8 cellular contexts compared by ENCODE assay signal in the genomic region with DNA sequence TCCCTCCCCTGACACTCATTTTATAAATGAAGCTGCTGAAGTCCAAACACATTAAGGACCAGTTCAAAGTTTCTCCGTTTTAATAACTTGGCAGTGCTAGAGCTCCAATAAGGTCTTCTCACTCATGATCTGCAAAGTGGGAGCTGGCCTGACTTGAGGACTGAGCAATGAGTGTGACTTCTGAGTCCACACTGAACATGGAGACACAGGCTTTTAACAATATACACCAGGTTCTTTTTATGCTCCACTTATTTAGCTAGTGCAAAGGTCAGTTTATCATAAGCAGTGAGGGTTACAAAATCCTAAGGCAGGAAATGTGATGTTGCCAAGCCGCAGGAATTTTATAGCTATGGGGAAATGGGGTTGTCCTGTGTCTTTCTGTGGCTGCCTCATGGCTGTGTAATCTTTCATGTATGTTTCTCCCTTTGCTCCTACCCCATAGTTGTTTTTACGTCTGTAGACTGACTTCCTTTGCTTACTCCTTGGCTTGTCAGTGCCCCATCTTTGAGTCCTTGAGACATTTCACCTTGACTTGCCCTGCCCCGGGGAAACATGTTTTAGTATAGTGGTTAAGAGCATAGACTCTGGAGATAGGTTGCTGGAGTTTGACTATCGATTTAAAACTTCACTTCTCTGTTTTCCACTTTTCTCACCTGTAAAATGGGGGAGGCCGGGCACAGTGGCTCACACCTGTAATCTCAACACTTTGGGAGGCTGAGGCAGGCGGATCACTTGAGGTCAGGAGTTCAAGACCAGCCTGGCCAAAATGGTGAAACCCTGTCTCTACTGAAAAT. TPM values are rescaled to one million over a fixed set of nuclear protein-coding genes. Genes with fewer than 3 reads are reported as not detected.
DNase-seq lines count a peak whose midpoint lies in the region; ATAC-seq and TF ChIP-seq lines count a peak whose summit lies in the region.

No MANE protein-coding gene starts in this region.

- no peak for TF ChIP-seq CTCF in AG04449 (IDR thresholded peaks at IDR 0.05; ENCODE audit: insufficient read depth, low read length, missing control alignments)
- TF ChIP-seq CTCF in brain microvascular endothelial cell (IDR thresholded peaks at IDR 0.05; ENCODE audit: low read depth, low read length, missing control alignments) = no peak
- no peak for TF ChIP-seq CTCF in lower lobe of right lung (IDR thresholded peaks at IDR 0.05)

- H3K4me1 ChIP-seq in lower lobe of right lung = peaks cover 23% of the 10 kb centered on the region

- H3K27me3 ChIP-seq in brain microvascular endothelial cell (replicated peaks) (no peaks in the 10 kb centered on the region), lower lobe of right lung (ENCODE audit: low read depth) (no peaks in the 10 kb centered on the region)

- DNase-seq in AG04449 (ENCODE audit: low read depth, low spot score) (peak; percentile 70), LHCN-M2 (ENCODE audit: low read depth) (peak; percentile 65), brain microvascular endothelial cell (peak; percentile 89), lower lobe of right lung (no peak), T-helper 2 cell (no peak), midbrain (lab: John Stamatoyannopoulos, UW) (no peak), NCI-H748 (lab: John Stamatoyannopoulos, UW; ENCODE audit: unreplicated experiment) (no peak)

- H3K36me3 ChIP-seq in brain microvascular endothelial cell (replicated peaks) (no peaks in the 10 kb centered on the region), lower lobe of right lung (no peaks in the 10 kb centered on the region)

- intact Hi-C loops in lower lobe of right lung (cut with DNase I) = no loop called here

- peak overlapping the region; percentile 40 for H3K27ac ChIP-seq in brain microvascular endothelial cell
- no peak overlapping the region for H3K27ac ChIP-seq in lower lobe of right lung

- H3K9me3 ChIP-seq in lower lobe of right lung = no peaks in the 10 kb centered on the region

- H3K4me3 ChIP-seq in AG04449 (ENCODE audit: low read depth, low read length) (no peak overlapping the region), brain microvascular endothelial cell (ENCODE audit: low read depth, low read length) (no peak overlapping the region), lower lobe of right lung (no peak overlapping the region)

- POLR2A ChIA-PET in AG04449 (lab: Yijun Ruan, JAX) = interaction anchor here (0.6 to 0.7 kb wide), 2 partner anchors 13 to 16 kb away, joined by 3 read pairs; no protein-coding TSS in a partner anchor

- ATAC-seq in lower lobe of right lung = peak; percentile 69 to 84
- ATAC-seq in GM19351 (IDR thresholded peaks at IDR 0.05; ENCODE audit: unreplicated experiment) = no peak

- CTCF ChIA-PET in AG04449 (lab: Yijun Ruan, JAX) = interaction anchor here (2.7 kb wide), 1 partner anchor 12 kb away, joined by 10 read pairs; the partner anchor contains the start of gene MMD

- in situ Hi-C loops in brain microvascular endothelial cell (cut with HindIII; ENCODE audit: low pct_ligation_motif_present, low sequenced_read_pairs) = no loop called here

RNA-seq across cellular contexts. Expression of gene MMD, which starts 12.2 kb away (rescaled TPM):
- 17.5 and 17.7 TPM in 2 replicates for total RNA-seq in LHCN-M2 (2014; rRNA removed)
- 2.7 TPM for polyA plus RNA-seq in LHCN-M2 (2012)
- 23.1 TPM for total RNA-seq in lower lobe of right lung

Comparison
In these comparisons a context has a peak if more than half of its experiments do, and no peak if none do; other contexts are left out.
1. DNase-seq: peak in AG04449 (single experiment), LHCN-M2 (single experiment) and brain microvascular endothelial cell (single experiment); none in lower lobe of right lung (single experiment), T-helper 2 cell (0 of 5), midbrain (single experiment) and NCI-H748 (single experiment).